23 cellular contexts compared by ENCODE assay signal in the genomic region with DNA sequence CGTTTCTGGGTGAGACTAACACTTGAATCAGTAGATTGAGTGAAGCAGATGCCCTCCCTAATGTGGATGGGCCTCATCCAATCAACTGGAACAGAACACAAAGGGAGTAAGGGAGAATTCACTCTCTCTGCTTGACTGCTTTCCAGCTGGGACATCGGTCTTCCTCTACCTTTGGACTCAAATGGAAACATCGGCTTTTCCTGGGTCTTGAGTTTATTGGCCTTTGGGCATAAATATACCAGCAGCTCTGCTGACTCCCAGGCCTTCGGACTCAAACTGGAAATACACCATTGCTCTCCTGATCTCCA.
"Had no signal": no experiment of that assay in that cellular context is flagged by ENCODE, and none has a peak within 500 bp of the region (broad histone marks: within the 10 kb centered on the region; RNA-seq: fewer than 3 reads in every experiment).

No MANE protein-coding gene starts in this region.

- H3K27ac Mint-ChIP-seq: endodermal cell; natural killer cell treated with Interleukin-12 subunit alpha and Interleukin-12 subunit beta and Interleukin-15 and Interleukin-18, amount 100 ng/mL, for 72 hours; stimulated activated naive B cell treated with anti-CD40 and anti-IgM and Interleukin-4, amounts not matched to agents 10 μg/mL and 1 μg/mL and 100 μg/mL, for 72 hours; stimulated activated naive CD8-positive, alpha-beta T cell treated with anti-CD3 and anti-CD28 coated beads, Interleukin-15, amount 100 ng/mL, for 72 hours had no signal

- H2AFZ ChIP-seq: parathyroid adenoma had no signal

- H3K27me3 ChIP-seq: sigmoid colon, testis, tibial nerve, upper lobe of right lung, vagina had no signal

- DNase-seq: effector CD4-positive, alpha-beta T cell; endodermal cell; foreskin melanocyte; heart left ventricle; hippocampal formation; left ventricle myocardium inferior; mesenchymal stem cell; midbrain; psoas muscle; sigmoid colon; stimulated activated CD4-positive, alpha-beta T cell treated with anti-CD3 and anti-CD28 coated beads, Interleukin-2, amount 100 ng/mL, for 24 hours; stimulated activated CD4-positive, alpha-beta T cell treated with anti-CD3 and anti-CD28 coated beads, Interleukin-4, amount 100 ng/mL, for 4 hours; stimulated activated naive B cell treated with anti-CD40 and anti-IgM and Interleukin-4, amounts not matched to agents 10 μg/mL and 1 μg/mL and 100 μg/mL, for 72 hours; stimulated activated naive CD8-positive, alpha-beta T cell treated with anti-CD3 and anti-CD28 coated beads, Interleukin-15, amount 100 ng/mL, for 72 hours; testis; upper lobe of right lung had no signal

- H3K27ac ChIP-seq: coronary artery, heart left ventricle, left ventricle myocardium inferior, parathyroid adenoma, psoas muscle, sigmoid colon, skin epidermis, testis, tibial nerve, upper lobe of right lung, vagina had no signal

- H3K4me1 Mint-ChIP-seq: stimulated activated naive B cell treated with anti-CD40 and anti-IgM and Interleukin-4, amounts not matched to agents 10 μg/mL and 1 μg/mL and 100 μg/mL, for 72 hours; stimulated activated naive CD8-positive, alpha-beta T cell treated with anti-CD3 and anti-CD28 coated beads, Interleukin-15, amount 100 ng/mL, for 72 hours had no signal

- H3K9ac ChIP-seq: parathyroid adenoma had no signal

- H3K36me3 Mint-ChIP-seq: natural killer cell treated with Interleukin-12 subunit alpha and Interleukin-12 subunit beta and Interleukin-15 and Interleukin-18, amount 100 ng/mL, for 72 hours; stimulated activated naive B cell treated with anti-CD40 and anti-IgM and Interleukin-4, amounts not matched to agents 10 μg/mL and 1 μg/mL and 100 μg/mL, for 72 hours had no signal

- H3K4me1 ChIP-seq: heart left ventricle, left ventricle myocardium inferior, parathyroid adenoma, psoas muscle, sigmoid colon, testis, tibial nerve, upper lobe of right lung, vagina had no signal

- H3K4me3 Mint-ChIP-seq: endodermal cell; natural killer cell treated with Interleukin-12 subunit alpha and Interleukin-12 subunit beta and Interleukin-15 and Interleukin-18, amount 100 ng/mL, for 72 hours; stimulated activated naive B cell treated with anti-CD40 and anti-IgM and Interleukin-4, amounts not matched to agents 10 μg/mL and 1 μg/mL and 100 μg/mL, for 72 hours; stimulated activated naive CD8-positive, alpha-beta T cell treated with anti-CD3 and anti-CD28 coated beads, Interleukin-15, amount 100 ng/mL, for 72 hours had no signal

- H3K27me3 Mint-ChIP-seq: stimulated activated naive CD8-positive, alpha-beta T cell treated with anti-CD3 and anti-CD28 coated beads, Interleukin-15, amount 100 ng/mL, for 72 hours had no signal

- H3K79me2 ChIP-seq: parathyroid adenoma had no signal

- H3K9me3 Mint-ChIP-seq: stimulated activated naive CD8-positive, alpha-beta T cell treated with anti-CD3 and anti-CD28 coated beads, Interleukin-15, amount 100 ng/mL, for 72 hours had no signal

- H3K4me3 ChIP-seq: coronary artery, heart left ventricle, left ventricle myocardium inferior, lung, psoas muscle, sigmoid colon, skin epidermis, testis, tibial nerve, upper lobe of right lung, vagina had no signal

- H3K9me3 ChIP-seq: heart left ventricle, left ventricle myocardium inferior, psoas muscle, sigmoid colon, testis, tibial nerve, upper lobe of right lung, vagina had no signal

- H3K36me3 ChIP-seq: heart left ventricle, left ventricle myocardium inferior, sigmoid colon, tibial nerve, upper lobe of right lung, vagina had no signal
